1 cellular context compared by ENCODE assay signal in the genomic region with DNA sequence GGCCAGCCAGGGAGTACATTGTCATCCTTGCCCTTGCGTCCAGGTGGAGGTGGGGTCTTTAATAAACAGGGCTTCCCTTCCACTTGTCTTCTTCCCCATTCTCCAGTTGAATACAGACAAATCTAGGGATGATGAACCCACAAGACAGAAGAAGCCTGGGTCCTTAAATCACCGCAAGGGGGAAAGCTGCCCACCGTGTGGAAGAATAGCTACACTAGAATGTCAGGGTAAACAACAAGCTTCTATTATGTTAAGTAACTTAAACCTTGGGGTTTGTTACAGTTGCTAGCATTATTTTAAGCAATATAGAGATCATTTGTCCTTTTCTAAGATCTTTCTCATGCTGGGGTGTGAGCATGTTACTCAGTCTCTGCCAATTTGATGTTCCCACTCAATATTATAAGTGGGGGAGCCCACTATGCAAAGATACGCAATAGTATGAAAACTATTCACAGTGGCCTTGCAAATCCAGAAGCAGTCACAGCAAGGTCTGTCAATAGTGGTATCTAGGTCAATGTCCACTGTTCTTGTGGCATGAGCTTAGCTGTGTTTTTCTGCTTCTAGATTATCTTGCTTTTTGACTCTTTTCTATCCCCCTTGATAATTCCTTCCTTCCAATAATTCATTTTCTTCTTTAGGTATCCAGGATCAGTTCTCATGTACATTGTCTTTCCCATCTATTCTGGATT.
TF ChIP-seq lines count a peak whose summit lies in the region.

No MANE protein-coding gene starts in this region.

TF ChIP-seq in liver, 16 proteins besides CTCF, POLR2A, EP300 and RAD21 (continued from another document):
- TF ChIP-seq REST (IDR thresholded peaks at IDR 0.05) (no peak), ATF3 (IDR thresholded peaks at IDR 0.05) (no peak), YY1 (IDR thresholded peaks at IDR 0.05) (no peak), HNF4G (IDR thresholded peaks at IDR 0.05) (peak; percentile 60)
